24 cellular contexts compared by ENCODE assay signal in genomic region chr17:72659811-72660210, GRCh38.
DNase-seq lines count a peak whose midpoint lies in the region; ATAC-seq, FAIRE-seq and TF ChIP-seq lines count a peak whose summit lies in the region.
"Had no signal": no experiment of that assay in that cellular context is flagged by ENCODE, and none has a peak within 500 bp of the region (broad histone marks: within the 10 kb centered on the region; RNA-seq: fewer than 3 reads in every experiment).

No MANE protein-coding gene starts in this region.

- no peak for ATAC-seq in stimulated activated naive CD8-positive, alpha-beta T cell treated with anti-CD3 and anti-CD28 coated beads, Interleukin-15, Interleukin-2, amounts not matched to agents 100 U/mL and 50 U/mL, for 24 hours
- ATAC-seq: CD8-positive, alpha-beta T cell had no signal

- POLR2A ChIA-PET in RWPE1 (lab: Yijun Ruan, JAX; ENCODE audit: low non-redundant PET) (no interaction called here), PC-9 (lab: Charles Lee; ENCODE audit: unreplicated experiment) (interaction anchor here (0.6 kb wide), 1 partner anchor 1544 kb away, joined by 4 read pairs; no protein-coding TSS in a partner anchor)

- no peaks in the 10 kb centered on the region for H3K36me3 ChIP-seq in keratinocyte (ENCODE audit: control insufficient read depth in 2 of 2, extremely low read depth in 1 of 2, insufficient read depth in 2 of 2, low read length in 2 of 2)
- H3K36me3 ChIP-seq in PC-9 (ENCODE audit: low read depth), result no peaks in the 10 kb centered on the region

- no peak for DNase-seq in activated naive CD4-positive, alpha-beta T cell treated with anti-CD3 and anti-CD28 coated beads, Interleukin-2, amount 10 ng/mL, durations not matched to agents 7 days and 5 days
- no peak for DNase-seq in activated naive CD4-positive, alpha-beta T cell treated with Interleukin-2 at 50 U/mL for 16 hours
- DNase-seq in RWPE1 (ENCODE audit: low spot score) (no peak), keratinocyte (ENCODE audit: low read depth, low spot score) (no peak), progenitor cell of endocrine pancreas (ENCODE audit: low spot score, unreplicated experiment) (no peak), NCI-H2081 (lab: John Stamatoyannopoulos, UW) (no peak), PC-9 (no peak)
- no peak for DNase-seq in stimulated activated naive CD8-positive, alpha-beta T cell treated with anti-CD3 and anti-CD28 coated beads, Interleukin-15, Interleukin-2, amounts not matched to agents 100 U/mL and 50 U/mL, for 24 hours
- DNase-seq: Caco-2; CD4-positive, CD25-positive, alpha-beta regulatory T cell; CD8-positive, alpha-beta T cell; DMS153; DND-41; GM23248; H7; HCEC 1CT had no signal

- no peaks in the 10 kb centered on the region for H3K4me1 Mint-ChIP-seq in activated naive CD4-positive, alpha-beta T cell treated with anti-CD3 and anti-CD28 coated beads, Interleukin-2, amount 10 ng/mL, durations not matched to agents 7 days and 5 days
- H3K4me1 Mint-ChIP-seq in progenitor cell of endocrine pancreas (ENCODE audit: low read depth), result peaks cover 24% of the 10 kb centered on the region
- H3K4me1 Mint-ChIP-seq: B cell; CD4-positive, CD25-positive, alpha-beta regulatory T cell had no signal

- dilution Hi-C loops in keratinocyte (cut with MboI; ENCODE audit: extremely low pct_ligation_motif_present, low sequenced_read_pairs), result no loop called here

- H3K27me3 ChIP-seq in keratinocyte (ENCODE audit: control insufficient read depth, extremely low read depth, insufficient read depth, low read length) (no peaks in the 10 kb centered on the region), PC-9 (ENCODE audit: insufficient read depth, low read depth) (no peaks in the 10 kb centered on the region)
- H3K27me3 ChIP-seq: BLaER1 had no signal

- no TSS peak for BruUV-seq in PC-9 (replicated peaks; lab: Mats Ljungman, UMichigan)

- H3K9me3 Mint-ChIP-seq in activated naive CD4-positive, alpha-beta T cell treated with anti-CD3 and anti-CD28 coated beads, Interleukin-2, amount 10 ng/mL, durations not matched to agents 7 days and 5 days, result no peaks in the 10 kb centered on the region
- H3K9me3 Mint-ChIP-seq in progenitor cell of endocrine pancreas (ENCODE audit: low read depth), result peaks cover 4% of the 10 kb centered on the region
- H3K9me3 Mint-ChIP-seq: CD8-positive, alpha-beta T cell had no signal

- no peak overlapping the region for H3K4me2 ChIP-seq in keratinocyte (ENCODE audit: control insufficient read depth, extremely low read depth, insufficient read depth, low read depth, low read length)
- no peak overlapping the region for H3K4me2 ChIP-seq in PC-9
- H3K4me2 ChIP-seq: BLaER1 had no signal

- intact Hi-C loops in PC-9 (cut with micrococcal nuclease; ENCODE audit: unreplicated experiment), result no loop called here

- H3K9me2 ChIP-seq in PC-9 (ENCODE audit: insufficient read depth), result no peaks in the 10 kb centered on the region

- FAIRE-seq in keratinocyte (lab: Jason Lieb, UNC), result no peak
- FAIRE-seq: A204.1, G401.6, GM12892, H1 had no signal

- peaks cover 15% of the 10 kb centered on the region for H3K27me3 Mint-ChIP-seq in activated naive CD4-positive, alpha-beta T cell treated with anti-CD3 and anti-CD28 coated beads, Interleukin-2, amount 10 ng/mL, durations not matched to agents 7 days and 5 days
- H3K27me3 Mint-ChIP-seq in progenitor cell of endocrine pancreas, result peaks cover 8% of the 10 kb centered on the region
- H3K27me3 Mint-ChIP-seq: B cell; CD4-positive, CD25-positive, alpha-beta regulatory T cell had no signal

- no peak overlapping the region for H2AFZ ChIP-seq in keratinocyte (ENCODE audit: control insufficient read depth, low read length)
- H2AFZ ChIP-seq in PC-9, result no peak overlapping the region
- H2AFZ ChIP-seq: GM23248 had no signal

- H3K79me2 ChIP-seq in keratinocyte (ENCODE audit: control insufficient read depth, insufficient read depth, low read length), result no peaks in the 10 kb centered on the region
- peaks cover 12% of the 10 kb centered on the region; the same call in 1 of the 2 replicates for H3K79me2 ChIP-seq in PC-9 (ENCODE audit: low read depth)

- TF ChIP-seq CTCF in RWPE1 (conservative IDR thresholded peaks at IDR 0.05; ENCODE audit: low read depth) (no peak), keratinocyte (optimal IDR thresholded peaks at IDR 0.05 in 1 of 3, IDR thresholded peaks at IDR 0.05 in 1 of 3, conservative IDR thresholded peaks at IDR 0.05 in 1 of 3; ENCODE audit: extremely low read depth in 1 of 3, insufficient read depth in 2 of 3, low read length in 3 of 3) (no peak), progenitor cell of endocrine pancreas (IDR thresholded peaks at IDR 0.05; ENCODE audit: unreplicated experiment) (no peak), PC-9 (conservative IDR thresholded peaks at IDR 0.05) (no peak)

- H3K4me1 ChIP-seq in keratinocyte (ENCODE audit: control insufficient read depth, extremely low read depth, insufficient read depth, low read length) (peaks cover 32% of the 10 kb centered on the region), PC-9 (replicated peaks; ENCODE audit: insufficient read depth) (peaks cover 44% of the 10 kb centered on the region)
- H3K4me1 ChIP-seq: BLaER1 had no signal

- H3K4me3 ChIP-seq in keratinocyte (ENCODE audit: control insufficient read depth in 2 of 3, extremely low read depth in 1 of 3, insufficient read depth in 2 of 3, low read depth in 1 of 3, low read length in 3 of 3) (no peak overlapping the region), PC-9 (no peak overlapping the region)
- H3K4me3 ChIP-seq: BLaER1, GM23248 had no signal

- H4K20me1 ChIP-seq in keratinocyte (ENCODE audit: control insufficient read depth, extremely low read depth, insufficient read depth, low read length) (no peaks in the 10 kb centered on the region), PC-9 (ENCODE audit: insufficient read depth) (no peaks in the 10 kb centered on the region)
- H4K20me1 ChIP-seq: BLaER1 had no signal

- no peaks in the 10 kb centered on the region for H3K9me1 ChIP-seq in keratinocyte (ENCODE audit: control insufficient read depth, extremely low read depth, insufficient read depth, low read length)

- no peaks in the 10 kb centered on the region for H3K36me3 Mint-ChIP-seq in activated naive CD4-positive, alpha-beta T cell treated with anti-CD3 and anti-CD28 coated beads, Interleukin-2, amount 10 ng/mL, durations not matched to agents 7 days and 5 days
- peaks cover 1% of the 10 kb centered on the region for H3K36me3 Mint-ChIP-seq in progenitor cell of endocrine pancreas (ENCODE audit: insufficient read depth)
- H3K36me3 Mint-ChIP-seq: CD8-positive, alpha-beta T cell had no signal

- peaks cover 28% of the 10 kb centered on the region for H3F3A ChIP-seq in PC-9 (ENCODE audit: insufficient read depth, low read depth)

- no peak overlapping the region for H3K9ac ChIP-seq in keratinocyte (ENCODE audit: control insufficient read depth, extremely low read depth, insufficient read depth, low read length)
- H3K9ac ChIP-seq: BLaER1, GM23248 had no signal

- H3K9me3 ChIP-seq in keratinocyte (ENCODE audit: control insufficient read depth, low read depth, low read length) (no peaks in the 10 kb centered on the region), PC-9 (ENCODE audit: insufficient read depth, low read depth) (no peaks in the 10 kb centered on the region; the same call in 1 of the 2 replicates)
- H3K9me3 ChIP-seq: BLaER1, Caco-2 had no signal

- H3K4me3 Mint-ChIP-seq in activated naive CD4-positive, alpha-beta T cell treated with anti-CD3 and anti-CD28 coated beads, Interleukin-2, amount 10 ng/mL, durations not matched to agents 7 days and 5 days, result no peak overlapping the region
- no peak overlapping the region for H3K4me3 Mint-ChIP-seq in progenitor cell of endocrine pancreas (ENCODE audit: low read depth)
- H3K4me3 Mint-ChIP-seq: B cell; CD4-positive, CD25-positive, alpha-beta regulatory T cell; CD8-positive, alpha-beta T cell had no signal

- peak overlapping the region; percentile 30 for H3K27ac Mint-ChIP-seq in activated naive CD4-positive, alpha-beta T cell treated with anti-CD3 and anti-CD28 coated beads, Interleukin-2, amount 10 ng/mL, durations not matched to agents 7 days and 5 days
- peak overlapping the region; percentile 74 for H3K27ac Mint-ChIP-seq in progenitor cell of endocrine pancreas
- H3K27ac Mint-ChIP-seq: B cell; CD4-positive, CD25-positive, alpha-beta regulatory T cell; CD8-positive, alpha-beta T cell had no signal

- CTCF ChIA-PET in activated naive CD4-positive, alpha-beta T cell treated with anti-CD3 and anti-CD28 coated beads, Interleukin-2, amount 10 ng/mL, durations not matched to agents 7 days and 5 days (lab: Charles Lee), result no interaction called here
- CTCF ChIA-PET in RWPE1 (lab: Yijun Ruan, JAX), result interaction anchor here (0.6 kb wide), 1 partner anchor 65 kb away, joined by 4 read pairs; no protein-coding TSS in a partner anchor
- CTCF ChIA-PET in PC-9 (lab: Charles Lee), result no interaction called here

- H3K27ac ChIP-seq in RWPE1 (peak overlapping the region; percentile 9; the same call in 1 of the 2 replicates), keratinocyte (ENCODE audit: control insufficient read depth, insufficient read depth, low read length) (peak overlapping the region; percentile 28), PC-9 (no peak overlapping the region)
- H3K27ac ChIP-seq: 22Rv1, BLaER1, C4-2B, GM23248 had no signal
